23 cellular contexts compared by ENCODE assay signal in the genomic region with DNA sequence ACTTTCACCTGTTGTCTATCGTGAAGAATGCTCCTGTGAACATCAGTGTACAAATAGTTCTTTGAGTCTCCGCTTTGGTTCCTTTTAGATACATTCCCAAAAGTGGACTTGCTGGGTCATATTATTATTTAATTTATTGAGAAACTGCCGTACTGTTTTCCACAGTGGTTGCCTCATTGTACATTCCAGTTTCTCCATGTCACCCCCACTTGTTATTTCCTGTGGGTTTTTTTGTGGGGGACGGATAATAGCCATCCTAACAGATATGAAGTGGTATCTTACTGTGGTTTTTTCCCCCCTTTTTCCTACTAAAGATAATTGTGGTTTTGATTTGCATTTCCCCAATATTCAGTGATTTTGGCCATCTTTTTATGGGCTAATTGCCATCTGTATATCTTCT. TPM values are rescaled to one million over a fixed set of nuclear protein-coding genes. Genes with fewer than 3 reads are reported as not detected.
DNase-seq lines count a peak whose midpoint lies in the region; ATAC-seq and TF ChIP-seq lines count a peak whose summit lies in the region.
"Had no signal": no experiment of that assay in that cellular context is flagged by ENCODE, and none has a peak within 500 bp of the region (broad histone marks: within the 10 kb centered on the region; RNA-seq: fewer than 3 reads in every experiment).

No MANE protein-coding gene starts in this region.

- H4K20me1 ChIP-seq in GM23248 (ENCODE audit: insufficient read depth) = no peaks in the 10 kb centered on the region; the same call in 1 of the 2 replicates

- H3F3A ChIP-seq in GM23248 (ENCODE audit: insufficient read depth) = no peaks in the 10 kb centered on the region

- H3K4me1 Mint-ChIP-seq in activated T-cell treated with anti-CD3 and anti-CD28 coated beads, Interleukin-2, amount 50 U/mL, for 24 hours (ENCODE audit: low read depth) = peaks cover 49% of the 10 kb centered on the region
- H3K4me1 Mint-ChIP-seq in naive thymus-derived CD4-positive, alpha-beta T cell = peaks cover 23 to 65% (median 54%) of the 10 kb centered on the region in 7 donors

- no peaks in the 10 kb centered on the region for H3K27me3 Mint-ChIP-seq in activated T-cell treated with anti-CD3 and anti-CD28 coated beads, Interleukin-2, amount 50 U/mL, for 24 hours
- H3K27me3 Mint-ChIP-seq in naive thymus-derived CD4-positive, alpha-beta T cell = no peaks in the 10 kb centered on the region
- H3K27me3 Mint-ChIP-seq: B cell had no signal

- 67 to 69% methylated on average over 4 of the region's 4 CpGs for WGBS in GM23248 (ENCODE audit: low coverage in 1 of 2, low lambda C conversion rate in 2 of 2, missing lambda C conversion rate in 2 of 2), 2 experiments

- peaks cover 27% of the 10 kb centered on the region for H3K79me2 ChIP-seq in GM23248 (ENCODE audit: insufficient read depth)

- intact Hi-C loops in naive thymus-derived CD4-positive, alpha-beta T cell (cut with micrococcal nuclease) = no loop called here
- intact Hi-C loops in left colon (cut with DNase I, micrococcal nuclease) = loop anchor here in 1 of 2 donors (10.0 kb wide), 1 partner anchor 45 kb away; no protein-coding TSS in a partner anchor

- DNase-seq in activated T-cell treated with anti-CD3 and anti-CD28 coated beads, Interleukin-2, amount 50 U/mL, for 24 hours = no peak
- no peak for DNase-seq in activated T-cell treated with anti-CD3 and anti-CD28 coated beads, Interleukin-2, amount 50 U/mL, for 48 hours
- DNase-seq in GM23248 = peak; percentile 2
- DNase-seq in choroid plexus epithelial cell (ENCODE audit: low read depth) = peak; percentile 44
- DNase-seq in naive thymus-derived CD4-positive, alpha-beta T cell = no peak
- DNase-seq in NCI-H82 (lab: John Stamatoyannopoulos, UW) = no peak
- no peak for DNase-seq in left colon
- DNase-seq: 8988T, COR-L47, DMS 273 treated with DMSO at 0.1 percent for 48 hours, DND-41, GDM1, GOT3, Kasumi-1, MG63, NCI-H1048, NCI-H1436, NCI-H2029, NCI-H345, NCI-H524 treated with DMSO at 0.1 percent for 48 hours, PC-9 had no signal

- no peak overlapping the region for H3K4me3 Mint-ChIP-seq in activated T-cell treated with anti-CD3 and anti-CD28 coated beads, Interleukin-2, amount 50 U/mL, for 24 hours
- no peak overlapping the region for H3K4me3 Mint-ChIP-seq in naive thymus-derived CD4-positive, alpha-beta T cell
- H3K4me3 Mint-ChIP-seq: B cell had no signal

- H3K36me3 ChIP-seq in GM23248 (ENCODE audit: low read depth) = peaks cover 41% of the 10 kb centered on the region
- H3K36me3 ChIP-seq in naive thymus-derived CD4-positive, alpha-beta T cell (ENCODE audit: control insufficient read depth in 2 of 3, insufficient read depth in 3 of 3, low read length in 3 of 3) = peaks cover 10 to 71% (median 47%) of the 10 kb centered on the region in 3 experiments

- peaks cover 88% of the 10 kb centered on the region for H3K36me3 Mint-ChIP-seq in activated T-cell treated with anti-CD3 and anti-CD28 coated beads, Interleukin-2, amount 50 U/mL, for 24 hours (ENCODE audit: low read depth)
- peaks cover 32 to 73% (median 59%) of the 10 kb centered on the region in 5 donors for H3K36me3 Mint-ChIP-seq in naive thymus-derived CD4-positive, alpha-beta T cell

- peaks cover 8% of the 10 kb centered on the region; the same call in 1 of the 2 replicates for H3K4me1 ChIP-seq in GM23248 (ENCODE audit: insufficient read depth)
- peaks cover under 1 to 6% of the 10 kb centered on the region in 2 donors for H3K4me1 ChIP-seq in naive thymus-derived CD4-positive, alpha-beta T cell (ENCODE audit: control insufficient read depth in 2 of 2, insufficient read depth in 2 of 2, low read length in 2 of 2)

- H3K9me3 Mint-ChIP-seq in activated T-cell treated with anti-CD3 and anti-CD28 coated beads, Interleukin-2, amount 50 U/mL, for 24 hours = no peaks in the 10 kb centered on the region
- no peaks in the 10 kb centered on the region for H3K9me3 Mint-ChIP-seq in naive thymus-derived CD4-positive, alpha-beta T cell

- in situ Hi-C loops in GM23248 (cut with MboI) = no loop called here

- CTCF ChIA-PET in naive thymus-derived CD4-positive, alpha-beta T cell (lab: Charles Lee) = no interaction called here

- H3K9me2 ChIP-seq in GM23248 (ENCODE audit: insufficient read depth) = no peaks in the 10 kb centered on the region

- POLR2A ChIA-PET in naive thymus-derived CD4-positive, alpha-beta T cell (lab: Charles Lee) = no interaction called here

- H3K27ac Mint-ChIP-seq in activated T-cell treated with anti-CD3 and anti-CD28 coated beads, Interleukin-2, amount 50 U/mL, for 24 hours = peak overlapping the region; percentile 79
- H3K27ac Mint-ChIP-seq in naive thymus-derived CD4-positive, alpha-beta T cell = peak overlapping the region in 5 of 9 donors; percentile 6 to 72 (median 44)

- no peak overlapping the region for H3K27ac ChIP-seq in GM23248
- no peak overlapping the region for H3K27ac ChIP-seq in naive thymus-derived CD4-positive, alpha-beta T cell (ENCODE audit: low read depth, low read length)
- H3K27ac ChIP-seq: PC-9 had no signal

- H3K4me3 ChIP-seq in GM23248 = no peak overlapping the region
- no peak overlapping the region for H3K4me3 ChIP-seq in choroid plexus epithelial cell (ENCODE audit: low read depth, low read length)
- H3K4me3 ChIP-seq in naive thymus-derived CD4-positive, alpha-beta T cell (ENCODE audit: low read length) = no peak overlapping the region
- H3K4me3 ChIP-seq: MG63, PC-9 had no signal

- no peak overlapping the region for H3K4me2 ChIP-seq in GM23248 (ENCODE audit: unreplicated experiment)
- H3K4me2 ChIP-seq: PC-9 had no signal

- no peaks in the 10 kb centered on the region for H3K27me3 ChIP-seq in GM23248 (replicated peaks; ENCODE audit: insufficient read depth)
- H3K27me3 ChIP-seq in naive thymus-derived CD4-positive, alpha-beta T cell (ENCODE audit: control insufficient read depth in 2 of 2, insufficient read depth in 2 of 2, low read length in 2 of 2) = no peaks in the 10 kb centered on the region
- H3K27me3 ChIP-seq: MG63 had no signal

- no peak for TF ChIP-seq CTCF in choroid plexus epithelial cell (conservative IDR thresholded peaks at IDR 0.05; ENCODE audit: low read depth, low read length)

- no peak overlapping the region for H2AFZ ChIP-seq in GM23248
- H2AFZ ChIP-seq: PC-9 had no signal

- H3K9ac ChIP-seq in GM23248 = no peak overlapping the region

- ATAC-seq in naive thymus-derived CD4-positive, alpha-beta T cell = no peak
- ATAC-seq in left colon (no peak), HG03432 (IDR thresholded peaks at IDR 0.05; ENCODE audit: unreplicated experiment) (no peak)

- no peaks in the 10 kb centered on the region for H3K9me3 ChIP-seq in GM23248 (ENCODE audit: low read depth)
- no peaks in the 10 kb centered on the region for H3K9me3 ChIP-seq in naive thymus-derived CD4-positive, alpha-beta T cell (ENCODE audit: control insufficient read depth in 2 of 3, low read length in 3 of 3)
- H3K9me3 ChIP-seq: MG63 had no signal

RNA-seq across cellular contexts. Expression of gene SMCHD1, which starts 53.8 kb away (rescaled TPM):
- total RNA-seq in GM23248 (2014; rRNA removed; shearing (Covaris generic)) = 34.0 and 38.8 TPM in 2 replicates
- 4.4 and 6.4 TPM in 2 replicates for polyA plus RNA-seq in GM23248 (2016; fragmentation: Nextera tagmentation; extraction: Ambion mirVana)
- 100 to 1,000 TPM; 181 to 305 (median 236) TPM for total RNA-seq in naive thymus-derived CD4-positive, alpha-beta T cell
- polyA plus RNA-seq in naive thymus-derived CD4-positive, alpha-beta T cell = 10 to 100 TPM; 41.4 to 51.5 TPM
- total RNA-seq in left colon = 10 to 100 TPM; 46.5 to 62.0 TPM

Comparison
In these comparisons a context has a peak if more than half of its experiments do, and no peak if none do; other contexts are left out.
1. DNase-seq: peak in GM23248 (single experiment) and choroid plexus epithelial cell (single experiment); none in activated T-cell treated with anti-CD3 and anti-CD28 coated beads, Interleukin-2, amount 50 U/mL, for 24 hours (single experiment), activated T-cell treated with anti-CD3 and anti-CD28 coated beads, Interleukin-2, amount 50 U/mL, for 48 hours (0 of 2), naive thymus-derived CD4-positive, alpha-beta T cell (0 of 9), NCI-H82 (single experiment) and left colon (0 of 2).